ENCODE assay signal across 9 cellular contexts in the genomic region with DNA sequence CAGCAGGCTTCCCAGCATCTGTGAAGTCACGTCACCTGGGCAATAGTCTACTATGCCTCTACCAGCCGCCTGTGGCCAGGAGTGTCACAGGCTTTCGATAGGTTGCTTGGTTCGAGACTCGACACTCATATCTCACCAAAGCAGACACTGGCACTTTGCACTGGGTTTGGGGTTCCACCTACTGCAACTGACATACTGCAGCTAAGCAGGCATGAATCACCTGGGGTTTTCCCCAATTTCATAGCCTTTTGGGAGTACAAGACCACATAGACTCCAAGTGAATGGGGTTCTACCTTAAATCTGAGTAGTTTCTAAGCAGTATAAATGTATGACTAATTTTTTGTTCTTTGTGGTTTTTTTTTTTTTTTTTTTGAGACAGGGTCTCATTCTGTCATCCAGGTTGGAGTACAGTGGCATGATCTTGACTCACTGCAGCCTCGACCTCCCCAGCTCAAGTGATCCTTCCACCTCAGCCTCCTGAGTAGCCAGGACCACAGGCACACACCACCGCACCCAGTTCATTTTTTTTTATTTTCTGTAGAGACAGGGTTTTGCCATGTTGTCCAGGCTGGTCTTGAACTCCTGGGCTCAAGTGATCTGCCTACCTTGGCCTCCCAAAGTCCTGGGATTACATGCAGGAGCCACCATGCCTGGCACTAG. TPM values are rescaled to one million over a fixed set of nuclear protein-coding genes. Genes with fewer than 3 reads are reported as not detected.
DNase-seq lines count a peak whose midpoint lies in the region; ATAC-seq and TF ChIP-seq lines count a peak whose summit lies in the region.
"Had no signal": no experiment of that assay in that cellular context is flagged by ENCODE, and none has a peak within 500 bp of the region (broad histone marks: within the 10 kb centered on the region; RNA-seq: fewer than 3 reads in every experiment).

No MANE protein-coding gene starts in this region.

- TF ChIP-seq CTCF in Caco-2 (IDR thresholded peaks at IDR 0.05; ENCODE audit: insufficient read depth in 1 of 2, low read depth in 1 of 2, low read length in 1 of 2, severe bottlenecking in 1 of 2, unreplicated experiment in 1 of 2) (no peak), A673 (conservative IDR thresholded peaks at IDR 0.05; ENCODE audit: low read depth, low read length) (no peak)

- peaks cover 1% of the 10 kb centered on the region for H3K36me3 Mint-ChIP-seq in activated naive CD8-positive, alpha-beta T cell treated with anti-CD3 and anti-CD28 coated beads, Interleukin-2, amount 50 U/mL, for 24 hours (ENCODE audit: low read depth)
- H3K36me3 Mint-ChIP-seq in Caco-2 (ENCODE audit: insufficient read depth, unreplicated experiment), result no peaks in the 10 kb centered on the region

- no peak overlapping the region for H3K27ac ChIP-seq in A673 (ENCODE audit: low read depth, low read length, poor library complexity, severe bottlenecking)
- H3K27ac ChIP-seq: KMS-11 had no signal

- POLR2A ChIA-PET in Caco-2 (lab: Charles Lee) (no interaction called here), A673 (lab: Charles Lee; ENCODE audit: low non-redundant PET) (interaction anchor here (0.6 kb wide), 1 partner anchor 216 kb away, joined by 3 read pairs; no protein-coding TSS in a partner anchor)

- no peaks in the 10 kb centered on the region for H3K9me3 ChIP-seq in Caco-2
- H3K9me3 ChIP-seq in A673 (ENCODE audit: low read depth, low read length, poor library complexity, severe bottlenecking), result no peaks in the 10 kb centered on the region

- no peaks in the 10 kb centered on the region for H3K9me3 Mint-ChIP-seq in activated naive CD8-positive, alpha-beta T cell treated with anti-CD3 and anti-CD28 coated beads, Interleukin-2, amount 50 U/mL, for 24 hours
- no peaks in the 10 kb centered on the region for H3K9me3 Mint-ChIP-seq in Caco-2 (ENCODE audit: unreplicated experiment)

- H3K4me3 ChIP-seq in Caco-2 (ENCODE audit: low read depth, low read length) (no peak overlapping the region), A673 (ENCODE audit: low read depth, low read length, poor library complexity, severe bottlenecking) (no peak overlapping the region)

- peak overlapping the region; percentile 53 for H3K27ac Mint-ChIP-seq in activated naive CD8-positive, alpha-beta T cell treated with anti-CD3 and anti-CD28 coated beads, Interleukin-2, amount 50 U/mL, for 24 hours
- H3K27ac Mint-ChIP-seq in Caco-2 (ENCODE audit: unreplicated experiment), result no peak overlapping the region

- H3K4me1 ChIP-seq in Caco-2, result peaks cover 8% of the 10 kb centered on the region
- peaks cover 17% of the 10 kb centered on the region for H3K4me1 ChIP-seq in A673 (ENCODE audit: insufficient read depth, low read length, poor library complexity, severe bottlenecking)

- BruUV-seq in Caco-2 (replicated peaks; lab: Mats Ljungman, UMichigan) (no TSS peak), A673 (replicated peaks; lab: Mats Ljungman, UMichigan) (no TSS peak)

- peak; percentile 49 for ATAC-seq in GM19455 (IDR thresholded peaks at IDR 0.05; ENCODE audit: unreplicated experiment)
- ATAC-seq in HG03432 (IDR thresholded peaks at IDR 0.05; ENCODE audit: unreplicated experiment), result peak; percentile 90
- peak; percentile 99 for ATAC-seq in activated naive CD8-positive, alpha-beta T cell treated with anti-CD3 and anti-CD28 coated beads, Interleukin-2, amount 50 U/mL, for 24 hours
- no peak for ATAC-seq in GM18519 (IDR thresholded peaks at IDR 0.05; ENCODE audit: low FRiP score, unreplicated experiment)

- peak; percentile 73 for DNase-seq in activated naive CD8-positive, alpha-beta T cell treated with anti-CD3 and anti-CD28 coated beads, Interleukin-2, amount 50 U/mL, for 24 hours
- DNase-seq in stimulated activated CD4-positive, alpha-beta T cell treated with anti-CD3 and anti-CD28 coated beads, Interleukin-4, amount 100 ng/mL, for 48 hours (ENCODE audit: low read depth in 2 of 2), result peak; percentile 55 to 75
- no peak for DNase-seq in NCI-H1092 treated with DMSO at 0.1 percent for 48 hours (lab: John Stamatoyannopoulos, UW)
- DNase-seq in Caco-2, result no peak
- DNase-seq in A673 (ENCODE audit: low spot score), result no peak

- H3K27me3 Mint-ChIP-seq in activated naive CD8-positive, alpha-beta T cell treated with anti-CD3 and anti-CD28 coated beads, Interleukin-2, amount 50 U/mL, for 24 hours, result no peaks in the 10 kb centered on the region
- H3K27me3 Mint-ChIP-seq in Caco-2 (ENCODE audit: insufficient read depth, unreplicated experiment), result no peaks in the 10 kb centered on the region

- intact Hi-C loops in Caco-2 (cut with micrococcal nuclease; ENCODE audit: unreplicated experiment), result loop anchor here (5.0 kb wide), 1 partner anchor 188 kb away; a partner anchor contains a TSS
- intact Hi-C loops in A673 (cut with micrococcal nuclease; ENCODE audit: unreplicated experiment), result loop anchor here (5.0 kb wide), 1 partner anchor 188 kb away; a partner anchor contains a TSS

- CTCF ChIA-PET in Caco-2 (lab: Charles Lee), result no interaction called here
- CTCF ChIA-PET in A673 (lab: Charles Lee), result no interaction called here

- no peak overlapping the region for H3K4me3 Mint-ChIP-seq in activated naive CD8-positive, alpha-beta T cell treated with anti-CD3 and anti-CD28 coated beads, Interleukin-2, amount 50 U/mL, for 24 hours
- no peak overlapping the region for H3K4me3 Mint-ChIP-seq in Caco-2 (ENCODE audit: unreplicated experiment)

- H3K4me1 Mint-ChIP-seq in activated naive CD8-positive, alpha-beta T cell treated with anti-CD3 and anti-CD28 coated beads, Interleukin-2, amount 50 U/mL, for 24 hours, result peaks cover 31% of the 10 kb centered on the region
- H3K4me1 Mint-ChIP-seq in Caco-2 (ENCODE audit: low read depth, unreplicated experiment), result peaks cover 17% of the 10 kb centered on the region

- no peaks in the 10 kb centered on the region for H3K27me3 ChIP-seq in Caco-2 (replicated peaks; ENCODE audit: control insufficient read depth, insufficient read depth, low read length)
- no peaks in the 10 kb centered on the region for H3K27me3 ChIP-seq in A673 (replicated peaks; ENCODE audit: insufficient read depth, low read depth, low read length, poor library complexity)

- no peaks in the 10 kb centered on the region for H3K36me3 ChIP-seq in Caco-2 (ENCODE audit: control insufficient read depth, insufficient read depth, low read length)
- no peaks in the 10 kb centered on the region for H3K36me3 ChIP-seq in A673 (ENCODE audit: insufficient read depth, low read length, poor library complexity, severe bottlenecking)

RNA-seq across cellular contexts. Expression of a gene that starts 32.1 kb away (rescaled TPM):
- 25.8 and 27.6 TPM in 2 replicates for total RNA-seq in Caco-2 (2022)
- total RNA-seq in A673 (2021), result 18.4 and 20.4 TPM in 2 replicates

RNA-seq across cellular contexts. Expression of a gene that starts 32.2 kb away (rescaled TPM):
- total RNA-seq in Caco-2 (2022), result 25.0 and 27.6 TPM in 2 replicates
- total RNA-seq in A673 (2021), result 17.4 and 22.9 TPM in 2 replicates

RNA-seq across cellular contexts. Expression of a gene that starts 52.4 kb away (rescaled TPM):
- total RNA-seq in Caco-2 (2022) (4.5 and 5.4 TPM in 2 replicates), A673 (2021) (8.7 and 11.3 TPM in 2 replicates)

Comparison
In these comparisons a context has a peak if more than half of its experiments do, and no peak if none do; other contexts are left out.
1. DNase-seq: peak in activated naive CD8-positive, alpha-beta T cell treated with anti-CD3 and anti-CD28 coated beads, Interleukin-2, amount 50 U/mL, for 24 hours (single experiment) and stimulated activated CD4-positive, alpha-beta T cell treated with anti-CD3 and anti-CD28 coated beads, Interleukin-4, amount 100 ng/mL, for 48 hours (2 of 2); none in NCI-H1092 treated with DMSO at 0.1 percent for 48 hours (single experiment), Caco-2 (0 of 2) and A673 (single experiment).